8 cellular contexts compared by ENCODE assay signal in genomic region chr1:205493241-205494085, GRCh38. TPM values are rescaled to one million over a fixed set of nuclear protein-coding genes. Genes with fewer than 3 reads are reported as not detected.
DNase-seq lines count a peak whose midpoint lies in the region; ATAC-seq and TF ChIP-seq lines count a peak whose summit lies in the region.

No MANE protein-coding gene starts in this region.

- TF ChIP-seq CTCF in Panc1 (IDR thresholded peaks at IDR 0.05) (no peak), fibroblast of pulmonary artery (IDR thresholded peaks at IDR 0.05; ENCODE audit: low read length, missing control alignments) (no peak)

- H3K9me3 ChIP-seq in GM23248 (ENCODE audit: low read depth) = no peaks in the 10 kb centered on the region
- H3K9me3 ChIP-seq in Panc1 (ENCODE audit: control insufficient read depth, insufficient read depth, low read depth, low read length) = no peaks in the 10 kb centered on the region

- H3K9me3 Mint-ChIP-seq in T-cell = no peaks in the 10 kb centered on the region

- 27 to 35% methylated on average over 11 of the region's 11 CpGs for WGBS in GM23248 (ENCODE audit: low coverage in 1 of 2, low lambda C conversion rate in 2 of 2, missing lambda C conversion rate in 2 of 2), 2 experiments

- no peak overlapping the region for H3K27ac Mint-ChIP-seq in T-cell

- H3K4me3 Mint-ChIP-seq in T-cell = no peak overlapping the region

- ATAC-seq in Panc1 (peak; percentile 52; the same call in 1 of the 2 replicates), HG03342 (IDR thresholded peaks at IDR 0.05; ENCODE audit: unreplicated experiment) (no peak), T-cell (replicated peaks in 1 of 4) (no peak), GM19452 (IDR thresholded peaks at IDR 0.05; ENCODE audit: unreplicated experiment) (no peak), GM18502 (IDR thresholded peaks at IDR 0.05; ENCODE audit: poor library complexity, unreplicated experiment) (no peak)

- CTCF ChIA-PET in Panc1 (lab: Charles Lee) = interaction anchor here (0.6 to 0.7 kb wide), 2 partner anchors 32 to 148 kb away, joined by 3 read pairs; no protein-coding TSS in a partner anchor
- CTCF ChIA-PET in T-cell (lab: Charles Lee) = interaction anchor here in 1 of 2 donors (0.6 kb wide), 1 partner anchor 96 kb away, joined by 3 read pairs; no protein-coding TSS in a partner anchor

- H3K9ac ChIP-seq in GM23248 = no peak overlapping the region

- no peaks in the 10 kb centered on the region for H3K36me3 ChIP-seq in GM23248 (ENCODE audit: low read depth)
- H3K36me3 ChIP-seq in Panc1 (ENCODE audit: control insufficient read depth, insufficient read depth, low read length) = no peaks in the 10 kb centered on the region

- no peaks in the 10 kb centered on the region for H3K36me3 Mint-ChIP-seq in T-cell

- H3K79me2 ChIP-seq in GM23248 (ENCODE audit: insufficient read depth) = no peaks in the 10 kb centered on the region

- H3K4me3 ChIP-seq in GM23248 = 0 out of 2 replicates have a peak overlapping the region, but pooled peaks have one; percentile 1
- no peak overlapping the region for H3K4me3 ChIP-seq in Panc1 (ENCODE audit: low read depth in 2 of 2, low read length in 2 of 2)
- H3K4me3 ChIP-seq in fibroblast of pulmonary artery (replicated peaks; ENCODE audit: low read depth, low read length) = no peak overlapping the region
- no peak overlapping the region for H3K4me3 ChIP-seq in skeletal muscle cell (ENCODE audit: low read depth, low read length)

- in situ Hi-C loops in GM23248 (cut with MboI) = no loop called here
- in situ Hi-C loops in Panc1 (cut with HindIII; ENCODE audit: low pct_unique_long_range_greater_than_20kb, low sequenced_read_pairs) = no loop called here

- no peaks in the 10 kb centered on the region for H4K20me1 ChIP-seq in GM23248 (ENCODE audit: insufficient read depth)

- no peak overlapping the region for H2AFZ ChIP-seq in GM23248

- DNase-seq in GM23248 = peak; percentile 88
- no peak for DNase-seq in Panc1 (ENCODE audit: low read depth, low spot score)
- peak; percentile 89 for DNase-seq in fibroblast of pulmonary artery (ENCODE audit: low read depth)
- peak; percentile 62 for DNase-seq in skeletal muscle cell (ENCODE audit: low read depth)
- no peak for DNase-seq in T-cell

- H3K27ac ChIP-seq in GM23248 = no peak overlapping the region
- H3K27ac ChIP-seq in Panc1 (ENCODE audit: low read length) = no peak overlapping the region; the same call in 1 of the 2 replicates

- POLR2A ChIA-PET in Panc1 (lab: Charles Lee) = no interaction called here
- POLR2A ChIA-PET in T-cell (lab: Charles Lee) = no interaction called here

- peak overlapping the region; percentile 51 for H3K4me2 ChIP-seq in GM23248 (ENCODE audit: unreplicated experiment)

- H3K27me3 ChIP-seq in GM23248 (replicated peaks; ENCODE audit: insufficient read depth) (peaks cover 11% of the 10 kb centered on the region), Panc1 (ENCODE audit: control insufficient read depth, insufficient read depth, low read length) (no peaks in the 10 kb centered on the region)

- peaks cover 20% of the 10 kb centered on the region for H3K4me1 ChIP-seq in GM23248 (ENCODE audit: insufficient read depth)
- H3K4me1 ChIP-seq in Panc1 (ENCODE audit: control insufficient read depth, insufficient read depth, low read length) = no peaks in the 10 kb centered on the region

- intact Hi-C loops in Panc1 (cut with micrococcal nuclease; ENCODE audit: unreplicated experiment) = no loop called here

- no peaks in the 10 kb centered on the region for H3K4me1 Mint-ChIP-seq in T-cell

- no TSS peak for BruUV-seq in Panc1 (replicated peaks; lab: Mats Ljungman, UMichigan)

- peaks cover 27 to 35% of the 10 kb centered on the region in 2 donors for H3K27me3 Mint-ChIP-seq in T-cell

- no peaks in the 10 kb centered on the region for H3K9me2 ChIP-seq in GM23248 (ENCODE audit: insufficient read depth)

- H3F3A ChIP-seq in GM23248 (ENCODE audit: insufficient read depth) = no peaks in the 10 kb centered on the region

RNA-seq across cellular contexts. Expression of gene CDK18, which starts 11.0 kb away (rescaled TPM):
- not detected in 2 replicates for total RNA-seq in GM23248 (2014; rRNA removed; shearing (Covaris generic))
- polyA plus RNA-seq in GM23248 (2016; fragmentation: Nextera tagmentation; extraction: Ambion mirVana) = not detected in 2 replicates
- total RNA-seq in Panc1 (2021; ENCODE audit: unreplicated experiment) (7.0 TPM), T-cell (1 to 10 TPM; 1.7 to 4.6 (median 2.1) TPM)
- 6.7 TPM for polyA plus RNA-seq in Panc1 (2012; ENCODE audit: insufficient read length)

RNA-seq across cellular contexts. Expression of gene BLACAT1, which starts 37.6 kb away (rescaled TPM):
- total RNA-seq in GM23248 (2014; rRNA removed; shearing (Covaris generic)) = not detected in 2 replicates
- polyA plus RNA-seq in GM23248 (2016; fragmentation: Nextera tagmentation; extraction: Ambion mirVana) = not detected in 2 replicates
- total RNA-seq in Panc1 (2021; ENCODE audit: unreplicated experiment) = 0.31 TPM
- polyA plus RNA-seq in Panc1 (2012; ENCODE audit: insufficient read length) = not detected
- total RNA-seq in T-cell = under 1 TPM in 3 of 5 donors, not detected in 2; 0.16 to 0.60 (median 0.30) TPM

Comparison
In these comparisons a context has a peak if more than half of its experiments do, and no peak if none do; other contexts are left out.
1. DNase-seq: peak in GM23248 (single experiment), fibroblast of pulmonary artery (single experiment) and skeletal muscle cell (single experiment); none in Panc1 (single experiment) and T-cell (0 of 34).